Comparison of ENCODE assay signal across 17 cellular contexts in the genomic region with DNA sequence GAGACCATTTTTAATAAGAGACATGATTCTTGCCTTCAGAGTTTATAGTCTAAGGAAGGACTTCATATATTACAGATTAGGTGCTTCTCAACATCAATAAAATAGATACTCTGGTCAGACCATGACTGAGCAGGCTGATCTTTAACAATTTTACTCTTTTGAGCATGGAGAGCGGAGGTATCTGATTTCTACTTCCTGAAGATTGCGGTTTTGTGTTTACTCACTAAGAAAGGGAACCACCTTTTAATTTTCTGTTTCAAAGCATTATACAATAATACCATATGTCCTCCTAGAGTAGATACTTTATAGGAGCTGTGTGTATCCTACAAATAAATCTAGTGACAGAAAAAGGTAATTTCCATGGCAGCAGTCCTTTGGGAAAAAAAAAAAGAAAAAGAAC.
"Had no signal": no experiment of that assay in that cellular context is flagged by ENCODE, and none has a peak within 500 bp of the region (broad histone marks: within the 10 kb centered on the region; RNA-seq: fewer than 3 reads in every experiment).

No MANE protein-coding gene starts in this region.

- H3K9me3 Mint-ChIP-seq: activated T-cell treated with anti-CD3 and anti-CD28 coated beads, Interleukin-2, amount 50 U/mL, for 4 hours; neural progenitor cell; stimulated activated naive CD8-positive, alpha-beta T cell treated with anti-CD3 and anti-CD28 coated beads, Interleukin-15, amount 100 ng/mL, for 72 hours; T-helper 1 cell treated with Interleukin-12 subunit alpha and Interleukin-12 subunit beta and Interleukin-4 antibody, amounts not matched to agents 30 μg/mL and 1 μg/mL, for 36 hours had no signal

- ATAC-seq: activated CD4-positive, CD25-positive, alpha-beta regulatory T cell treated with anti-CD3 and anti-CD28 coated beads, Interleukin-2, amount 50 U/mL, for 24 hours; activated CD8-positive, alpha-beta memory T cell treated with anti-CD3 and anti-CD28 coated beads, Interleukin-2, amount 10 ng/mL, durations not matched to agents 7 days and 5 days; activated T-cell treated with anti-CD3 and anti-CD28 coated beads, Interleukin-2, amount 50 U/mL, for 4 hours; gastroesophageal sphincter; stimulated activated naive CD8-positive, alpha-beta T cell treated with anti-CD3 and anti-CD28 coated beads, Interleukin-15, amount 100 ng/mL, for 72 hours had no signal

- H3K27me3 Mint-ChIP-seq: activated CD8-positive, alpha-beta memory T cell treated with anti-CD3 and anti-CD28 coated beads, Interleukin-2, amount 10 ng/mL, durations not matched to agents 7 days and 5 days; stimulated activated naive CD8-positive, alpha-beta T cell treated with anti-CD3 and anti-CD28 coated beads, Interleukin-15, amount 100 ng/mL, for 72 hours had no signal

- H3K27ac Mint-ChIP-seq: activated CD8-positive, alpha-beta memory T cell treated with anti-CD3 and anti-CD28 coated beads, Interleukin-2, amount 10 ng/mL, durations not matched to agents 7 days and 5 days; neural progenitor cell; stimulated activated naive CD8-positive, alpha-beta T cell treated with anti-CD3 and anti-CD28 coated beads, Interleukin-15, amount 100 ng/mL, for 72 hours; T-helper 1 cell treated with Interleukin-12 subunit alpha and Interleukin-12 subunit beta and Interleukin-4 antibody, amounts not matched to agents 30 μg/mL and 1 μg/mL, for 36 hours had no signal

- H3K27me3 ChIP-seq: colonic mucosa, gastroesophageal sphincter, neural progenitor cell had no signal

- DNase-seq: activated CD8-positive, alpha-beta memory T cell treated with anti-CD3 and anti-CD28 coated beads, Interleukin-2, amount 10 ng/mL, durations not matched to agents 7 days and 5 days; activated gamma-delta T cell; activated T-cell treated with anti-CD3 and anti-CD28 coated beads, Interleukin-2, amount 50 U/mL, for 4 hours; caudate nucleus; colonic mucosa; effector CD8-positive, alpha-beta T cell; left ventricle myocardium inferior; mesenchymal stem cell; stimulated activated CD4-positive, alpha-beta T cell treated with anti-CD3 and anti-CD28 coated beads, Interleukin-4, amount 100 ng/mL, for 1 hour; stimulated activated CD8-positive, alpha-beta memory T cell treated with anti-CD3 and anti-CD28 coated beads, Interleukin-4, amount 100 ng/mL, for 48 hours; stimulated activated naive CD8-positive, alpha-beta T cell treated with anti-CD3 and anti-CD28 coated beads, Interleukin-15, amount 100 ng/mL, for 72 hours had no signal

- H3K9me3 ChIP-seq: colonic mucosa, gastroesophageal sphincter, left ventricle myocardium inferior, thoracic aorta had no signal

- H3K4me1 ChIP-seq: colonic mucosa, neural progenitor cell, parathyroid adenoma had no signal

- H3K4me3 Mint-ChIP-seq: activated CD8-positive, alpha-beta memory T cell treated with anti-CD3 and anti-CD28 coated beads, Interleukin-2, amount 10 ng/mL, durations not matched to agents 7 days and 5 days; activated T-cell treated with anti-CD3 and anti-CD28 coated beads, Interleukin-2, amount 50 U/mL, for 4 hours; neural progenitor cell; stimulated activated naive CD8-positive, alpha-beta T cell treated with anti-CD3 and anti-CD28 coated beads, Interleukin-15, amount 100 ng/mL, for 72 hours; T-helper 1 cell treated with Interleukin-12 subunit alpha and Interleukin-12 subunit beta and Interleukin-4 antibody, amounts not matched to agents 30 μg/mL and 1 μg/mL, for 36 hours had no signal

- H3K36me3 ChIP-seq: colonic mucosa, neural progenitor cell, thoracic aorta had no signal

- H3K4me3 ChIP-seq: colonic mucosa, gastroesophageal sphincter, left ventricle myocardium inferior, neural progenitor cell, thoracic aorta had no signal

- H3K4me1 Mint-ChIP-seq: neural progenitor cell had no signal

- H3K27ac ChIP-seq: colonic mucosa, gastroesophageal sphincter, left ventricle myocardium inferior, neural progenitor cell, parathyroid adenoma, thoracic aorta had no signal
